ENCODE assay signal across 8 cellular contexts in the genomic region with DNA sequence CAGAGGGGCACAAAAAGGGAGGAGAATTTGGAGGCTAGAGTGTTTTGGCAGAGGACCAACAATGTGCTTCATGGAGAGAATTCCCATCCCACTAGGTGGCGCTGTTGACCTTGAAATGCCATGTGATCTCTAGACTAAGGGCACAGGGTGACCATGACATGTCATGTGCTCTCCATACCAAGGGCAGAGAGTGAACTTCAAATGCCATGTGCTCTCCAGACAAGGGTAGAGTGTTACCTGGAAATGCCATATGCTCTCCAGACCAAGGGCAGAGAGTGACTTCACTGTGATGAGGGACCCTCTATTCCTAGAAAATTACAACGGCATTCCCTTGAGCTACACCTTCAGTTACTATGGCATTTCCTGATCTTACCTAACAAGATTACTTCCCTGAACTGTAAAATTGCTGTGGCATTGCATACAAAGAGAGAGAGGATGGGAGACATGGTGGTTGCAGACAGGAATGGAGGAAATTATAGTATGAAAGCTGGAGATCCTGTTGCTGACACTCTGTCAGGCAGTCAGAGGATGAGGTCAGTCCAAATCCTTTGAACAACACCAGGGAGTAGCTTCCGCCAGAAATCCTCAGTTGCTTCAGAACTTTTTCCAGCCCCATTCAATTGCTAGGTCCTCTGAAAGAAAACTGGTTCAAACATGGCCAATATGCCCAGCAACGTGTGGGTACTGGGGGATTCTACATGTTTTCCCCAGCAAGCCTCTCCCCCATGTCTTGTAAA.
DNase-seq lines count a peak whose midpoint lies in the region; ATAC-seq and TF ChIP-seq lines count a peak whose summit lies in the region.

No MANE protein-coding gene starts in this region.

- H3K36me3 Mint-ChIP-seq in glutamatergic neuron (ENCODE audit: unreplicated experiment), result peaks cover 21% of the 10 kb centered on the region

- no peaks in the 10 kb centered on the region for H3K27me3 Mint-ChIP-seq in glutamatergic neuron (ENCODE audit: unreplicated experiment)

- peaks cover 4% of the 10 kb centered on the region for H3K9me3 Mint-ChIP-seq in glutamatergic neuron (ENCODE audit: unreplicated experiment)

- DNase-seq in GDM1 (lab: John Stamatoyannopoulos, UW), result peak; percentile 73
- DNase-seq in KG1 (lab: John Stamatoyannopoulos, UW), result peak; percentile 10
- peak; percentile 77 for DNase-seq in RPMI8226
- peak; percentile 26 for DNase-seq in activated T-helper 9 cell treated with anti-CD3 and anti-CD28 coated beads, Interleukin-2, amount 50 U/mL, for 16 hours (ENCODE audit: low read depth)
- DNase-seq in glutamatergic neuron, result peak; percentile 86
- peak; percentile 52 for DNase-seq in renal cortical epithelial cell (ENCODE audit: low read depth)
- DNase-seq in epidermal melanocyte (ENCODE audit: insufficient read length, low spot score), result no peak

- ATAC-seq in GM21737 (IDR thresholded peaks at IDR 0.05; ENCODE audit: unreplicated experiment), result peak; percentile 72

- H3K4me1 Mint-ChIP-seq in glutamatergic neuron (ENCODE audit: low read depth, unreplicated experiment), result no peaks in the 10 kb centered on the region

- peak; percentile 88 for TF ChIP-seq CTCF in glutamatergic neuron (IDR thresholded peaks at IDR 0.05; ENCODE audit: partially characterized antibody, unreplicated experiment)

- no peak overlapping the region for H3K4me3 Mint-ChIP-seq in glutamatergic neuron (ENCODE audit: unreplicated experiment)

- H3K27ac Mint-ChIP-seq in glutamatergic neuron (ENCODE audit: unreplicated experiment), result no peak overlapping the region
